8 cellular contexts compared by ENCODE assay signal in genomic region chr6:32974541-32975308, GRCh38. TPM values are rescaled to one million over a fixed set of nuclear protein-coding genes. Genes with fewer than 3 reads are reported as not detected.
A peak's percentile ranks its signal among the peaks of the same experiment; 100 is the strongest.
DNase-seq lines count a peak whose midpoint lies in the region; ATAC-seq and TF ChIP-seq lines count a peak whose summit lies in the region.

No MANE protein-coding gene starts in this region.

- peaks cover 22% of the 10 kb centered on the region for H3K27me3 Mint-ChIP-seq in CD4-positive, CD25-positive, alpha-beta regulatory T cell

- TF ChIP-seq EP300 in neural cell (conservative IDR thresholded peaks at IDR 0.05; ENCODE audit: poor library complexity, severe bottlenecking): no peak

- peak overlapping the region; percentile 98 to 99 (median 99) for H3K4me3 Mint-ChIP-seq in CD4-positive, CD25-positive, alpha-beta regulatory T cell

- no peaks in the 10 kb centered on the region for H3K9me2 ChIP-seq in neural cell (ENCODE audit: insufficient read depth, low read length)

- H3K36me3 Mint-ChIP-seq in CD4-positive, CD25-positive, alpha-beta regulatory T cell: peaks cover 64% of the 10 kb centered on the region

- peak overlapping the region; percentile 100 for H3K4me3 ChIP-seq in CD4-positive, CD25-positive, alpha-beta regulatory T cell (ENCODE audit: low read depth, low read length)
- H3K4me3 ChIP-seq in MG63 (peak overlapping the region; percentile 80), dorsolateral prefrontal cortex (peak overlapping the region; percentile 56 to 99 (median 94)), neural cell (ENCODE audit: low read length) (peak overlapping the region; percentile 97)

- H3K9me3 ChIP-seq in CD4-positive, CD25-positive, alpha-beta regulatory T cell (ENCODE audit: control insufficient read depth in 2 of 2, low read length in 2 of 2): no peaks in the 10 kb centered on the region
- H3K9me3 ChIP-seq in MG63: no peaks in the 10 kb centered on the region
- H3K9me3 ChIP-seq in neural cell (ENCODE audit: low read length): no peaks in the 10 kb centered on the region

- DNase-seq in CD4-positive, CD25-positive, alpha-beta regulatory T cell: no peak
- no peak for DNase-seq in MG63
- DNase-seq in dorsolateral prefrontal cortex: no peak
- no peak for DNase-seq in HuH-7 (ENCODE audit: low spot score)
- no peak for DNase-seq in stimulated activated CD4-positive, alpha-beta T cell treated with anti-CD3 and anti-CD28 coated beads, Interleukin-4, amount 100 ng/mL, for 1 hour

- peak overlapping the region; percentile 90 to 100 (median 92) for H3K27ac Mint-ChIP-seq in CD4-positive, CD25-positive, alpha-beta regulatory T cell

- H3K9ac ChIP-seq in neural cell (ENCODE audit: low read length): peak overlapping the region; percentile 95

- peaks cover 82% of the 10 kb centered on the region for H3K79me2 ChIP-seq in neural cell (replicated peaks; ENCODE audit: insufficient read depth, low read length)

- H3K4me1 Mint-ChIP-seq in CD4-positive, CD25-positive, alpha-beta regulatory T cell: peaks cover 5 to 59% (median 40%) of the 10 kb centered on the region in 4 donors

- H3K4me1 ChIP-seq in CD4-positive, CD25-positive, alpha-beta regulatory T cell (ENCODE audit: control insufficient read depth, insufficient read depth, low read length, poor library complexity, severe bottlenecking): peaks cover 55% of the 10 kb centered on the region

- no peaks in the 10 kb centered on the region for H3K27me3 ChIP-seq in CD4-positive, CD25-positive, alpha-beta regulatory T cell (ENCODE audit: control insufficient read depth, insufficient read depth, low read length)
- H3K27me3 ChIP-seq in MG63 (no peaks in the 10 kb centered on the region), dorsolateral prefrontal cortex (no peaks in the 10 kb centered on the region), neural cell (ENCODE audit: insufficient read depth, low read depth, low read length) (no peaks in the 10 kb centered on the region)

- peak overlapping the region; percentile 90 for H3K4me2 ChIP-seq in neural cell (ENCODE audit: low read length)

- no peak overlapping the region for H2AFZ ChIP-seq in neural cell (ENCODE audit: low read depth, low read length)

- H3K9me3 Mint-ChIP-seq in CD4-positive, CD25-positive, alpha-beta regulatory T cell: no peaks in the 10 kb centered on the region

- H3F3A ChIP-seq in neural cell (ENCODE audit: insufficient read depth, low read length, poor library complexity, severe bottlenecking): peaks cover 8% of the 10 kb centered on the region

- no peak for TF ChIP-seq RAD21 in neural cell (conservative IDR thresholded peaks at IDR 0.05)

- intact Hi-C loops in dorsolateral prefrontal cortex (cut with DNase I): loop anchor here (5.0 kb wide), 7 partner anchors 82 to 797 kb away; partner anchors contain the start of genes PSMB9 (in 2 of the 2), TAP1 (in 2 of the 2), AGPAT1 (in 1 of the 2) and HSD17B8 (in 1 of the 2)

- H3K36me3 ChIP-seq in CD4-positive, CD25-positive, alpha-beta regulatory T cell (ENCODE audit: control insufficient read depth, insufficient read depth, low read length): peaks cover 56% of the 10 kb centered on the region
- H3K36me3 ChIP-seq in MG63 (peaks cover 91% of the 10 kb centered on the region), neural cell (ENCODE audit: insufficient read depth, low read length) (peaks cover 18% of the 10 kb centered on the region)

- ATAC-seq in CD4-positive, CD25-positive, alpha-beta regulatory T cell (ENCODE audit: low read depth in 2 of 2): no peak
- ATAC-seq in GM18517 (IDR thresholded peaks at IDR 0.05; ENCODE audit: unreplicated experiment) (no peak), HG02973 (IDR thresholded peaks at IDR 0.05; ENCODE audit: unreplicated experiment) (no peak)

- peak overlapping the region; percentile 98 for H3K27ac ChIP-seq in CD4-positive, CD25-positive, alpha-beta regulatory T cell (ENCODE audit: insufficient read depth, low read length, poor library complexity, severe bottlenecking)
- H3K27ac ChIP-seq in dorsolateral prefrontal cortex (peak overlapping the region in 35 of 59 donors; percentile 20 to 100 (median 100)), neural cell (ENCODE audit: low read length) (peak overlapping the region; percentile 89)

- H4K20me1 ChIP-seq in neural cell (ENCODE audit: insufficient read depth): peaks cover 66% of the 10 kb centered on the region

- TF ChIP-seq CTCF in dorsolateral prefrontal cortex (IDR thresholded peaks at IDR 0.05 in 54 of 56, conservative IDR thresholded peaks at IDR 0.05 in 2 of 56; ENCODE audit: low read depth in 1 of 56, partially characterized antibody in 56 of 56): no peak
- TF ChIP-seq CTCF in neural cell (IDR thresholded peaks at IDR 0.05; ENCODE audit: poor library complexity, severe bottlenecking): no peak

TF ChIP-seq in neural cell, 6 proteins besides CTCF, POLR2A, EP300 and RAD21:
- TF ChIP-seq POLR2AphosphoS5 (IDR thresholded peaks at IDR 0.05) (no peak), MXI1 (conservative IDR thresholded peaks at IDR 0.05; ENCODE audit: poor library complexity, severe bottlenecking) (no peak), SMC3 (conservative IDR thresholded peaks at IDR 0.05; ENCODE audit: poor library complexity) (no peak), EZH2 (IDR thresholded peaks at IDR 0.05; ENCODE audit: borderline replicate concordance, insufficient read depth, low read length, poor library complexity, severe bottlenecking) (no peak), REST (IDR thresholded peaks at IDR 0.05; ENCODE audit: borderline replicate concordance) (no peak), TAF1 (IDR thresholded peaks at IDR 0.05; ENCODE audit: low read depth) (no peak)

RNA-seq across cellular contexts. Expression of gene BRD2, which starts 6.3 kb away (rescaled TPM):
- 425 TPM for total RNA-seq in CD4-positive, CD25-positive, alpha-beta regulatory T cell
- polyA plus RNA-seq in CD4-positive, CD25-positive, alpha-beta regulatory T cell: 10 to 100 TPM; 43.9 to 58.7 (median 53.8) TPM
- 207 and 281 TPM in 2 replicates for total RNA-seq in MG63 (2014; rRNA removed; shearing (Covaris generic); ENCODE audit: low replicate concordance)
- 100 to 1,000 TPM; 107 to 197 (median 134) TPM for total RNA-seq in dorsolateral prefrontal cortex
- 102 and 107 TPM in 2 replicates for polyA plus RNA-seq in neural cell
- polyA minus RNA-seq in neural cell: 121 and 140 TPM in 2 replicates

RNA-seq across cellular contexts. Expression of gene HLA-DMA, which starts 21.8 kb away (rescaled TPM):
- 53.1 TPM for total RNA-seq in CD4-positive, CD25-positive, alpha-beta regulatory T cell
- 10 to 100 TPM; 32.3 to 89.3 (median 70.1) TPM for polyA plus RNA-seq in CD4-positive, CD25-positive, alpha-beta regulatory T cell
- 16.8 and 18.9 TPM in 2 replicates for total RNA-seq in MG63 (2014; rRNA removed; shearing (Covaris generic); ENCODE audit: low replicate concordance)
- total RNA-seq in dorsolateral prefrontal cortex: 10 to 100 TPM in 91 of 120 experiments, 1 to 10 TPM in 29; 5.0 to 44.2 (median 15.1) TPM
- polyA plus RNA-seq in neural cell: 4.4 and 5.8 TPM in 2 replicates
- polyA minus RNA-seq in neural cell: 0.97 and 1.0 TPM in 2 replicates

RNA-seq across cellular contexts. Expression of gene HLA-DMB, which starts 33.9 kb away (rescaled TPM):
- 17.6 TPM for total RNA-seq in CD4-positive, CD25-positive, alpha-beta regulatory T cell
- 10 to 100 TPM; 12.8 to 44.2 (median 32.4) TPM for polyA plus RNA-seq in CD4-positive, CD25-positive, alpha-beta regulatory T cell
- total RNA-seq in MG63 (2014; rRNA removed; shearing (Covaris generic); ENCODE audit: low replicate concordance): 0.76 and 0.79 TPM in 2 replicates
- 10 to 100 TPM in 63 of 120 experiments, 1 to 10 TPM in 57; 2.4 to 46.1 (median 10.3) TPM for total RNA-seq in dorsolateral prefrontal cortex
- 2.9 and 4.5 TPM in 2 replicates for polyA plus RNA-seq in neural cell
- polyA minus RNA-seq in neural cell: 2.5 and 2.9 TPM in 2 replicates

RNA-seq across cellular contexts. Expression of gene HLA-DOA, which starts 34.7 kb away (rescaled TPM):
- total RNA-seq in CD4-positive, CD25-positive, alpha-beta regulatory T cell: 14.0 TPM
- polyA plus RNA-seq in CD4-positive, CD25-positive, alpha-beta regulatory T cell: 10 to 100 TPM in 1 of 4 donors, 1 to 10 TPM in 3; 7.0 to 14.9 (median 8.9) TPM
- not detected in 2 replicates for total RNA-seq in MG63 (2014; rRNA removed; shearing (Covaris generic); ENCODE audit: low replicate concordance)
- 1 to 10 TPM in 118 of 120 experiments, under 1 TPM in 2; 0.64 to 9.6 (median 3.2) TPM for total RNA-seq in dorsolateral prefrontal cortex
- 0.07 TPM in 1 of 2 replicates, not detected in the other for polyA plus RNA-seq in neural cell
- polyA minus RNA-seq in neural cell: not detected in 2 replicates
